In the genomic region with DNA sequence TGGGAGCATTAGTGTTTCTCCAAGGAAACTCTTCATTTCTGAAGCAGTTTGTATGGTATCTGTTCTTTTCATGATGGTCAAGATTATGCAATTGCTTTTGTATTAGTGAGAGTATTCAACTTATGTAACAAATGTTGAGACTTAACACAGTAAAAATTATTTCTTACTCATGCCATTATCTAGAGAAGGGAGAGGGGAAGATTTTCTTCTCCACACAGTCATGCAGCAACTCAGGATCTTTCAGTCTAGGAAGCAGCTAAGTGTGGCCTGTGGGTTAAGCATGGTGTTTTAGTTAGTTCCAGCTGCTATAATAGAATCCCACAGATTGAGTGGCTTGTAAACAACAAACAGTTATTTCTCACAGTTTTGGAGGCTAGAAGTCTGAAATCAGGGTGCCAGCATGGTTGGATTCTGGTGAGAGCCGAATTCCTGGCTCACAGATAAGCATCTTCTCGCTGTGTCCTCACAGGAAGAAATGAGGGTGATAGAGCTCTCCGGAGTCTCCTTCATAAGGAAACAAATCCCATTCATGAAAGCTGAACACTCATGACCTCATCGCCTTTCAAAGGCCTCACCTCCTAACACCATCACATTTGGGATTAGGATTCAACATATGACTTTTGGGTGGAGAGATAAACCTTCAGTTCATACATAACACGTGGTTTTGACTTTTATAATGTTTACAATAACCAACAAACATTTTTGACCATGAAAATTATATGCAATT, we compare ENCODE assay signal across 20 cellular contexts.
A peak's percentile ranks its signal among the peaks of the same experiment; 100 is the strongest.
DNase-seq lines count a peak whose midpoint lies in the region; ATAC-seq, FAIRE-seq and TF ChIP-seq lines count a peak whose summit lies in the region.
"Had no signal": no experiment of that assay in that cellular context is flagged by ENCODE, and none has a peak within 500 bp of the region (broad histone marks: within the 10 kb centered on the region; RNA-seq: fewer than 3 reads in every experiment).

No MANE protein-coding gene starts in this region.

- H3K4me1 Mint-ChIP-seq in effector memory CD8-positive, alpha-beta T cell (ENCODE audit: low read depth in 2 of 2) = no peaks in the 10 kb centered on the region
- H3K4me1 Mint-ChIP-seq: IgD-negative memory B cell had no signal

- POLR2A ChIA-PET in A549 (lab: Yijun Ruan, JAX) = no interaction called here

- no peaks in the 10 kb centered on the region for H3K27me3 Mint-ChIP-seq in effector memory CD8-positive, alpha-beta T cell

- no peak for TF ChIP-seq EP300 in A549 (IDR thresholded peaks at IDR 0.05)

- CTCF ChIA-PET in A549 (lab: Yijun Ruan, JAX) = no interaction called here

- TF ChIP-seq RAD21 in A549 (conservative IDR thresholded peaks at IDR 0.05 in 1 of 2, IDR thresholded peaks at IDR 0.05 in 1 of 2) = no peak

- H3K9me3 ChIP-seq in A549 (no peaks in the 10 kb centered on the region), kidney (ENCODE audit: control insufficient read depth in 1 of 2, low read length in 2 of 2) (no peaks in the 10 kb centered on the region)
- H3K9me3 ChIP-seq: SJSA1 had no signal

- intact Hi-C loops in kidney (cut with DNase I) = no loop called here

- H3K9me3 Mint-ChIP-seq in effector memory CD8-positive, alpha-beta T cell = no peaks in the 10 kb centered on the region
- H3K9me3 Mint-ChIP-seq: CD8-positive, alpha-beta T cell had no signal

- H3K27ac Mint-ChIP-seq in effector memory CD8-positive, alpha-beta T cell = no peak overlapping the region
- H3K27ac Mint-ChIP-seq: CD8-positive, alpha-beta T cell; IgD-negative memory B cell had no signal

- H3K36me3 ChIP-seq in kidney (ENCODE audit: control insufficient read depth in 1 of 2, insufficient read depth in 2 of 2, low read length in 2 of 2) = no peaks in the 10 kb centered on the region
- H3K36me3 ChIP-seq: SJSA1 had no signal

- no peak overlapping the region for H3K9ac ChIP-seq in kidney (ENCODE audit: low read length in 2 of 2)

- DNase-seq in A549 (ENCODE audit: low read depth in 1 of 2, low spot score in 1 of 2) (no peak), EH (ENCODE audit: low read depth) (peak; percentile 34), NCI-H226 (peak; percentile 3), kidney (no peak), NAMALWA (ENCODE audit: low spot score) (no peak)
- no peak for DNase-seq in effector memory CD8-positive, alpha-beta T cell
- no peak for DNase-seq in stimulated activated CD4-positive, alpha-beta T cell treated with anti-CD3 and anti-CD28 coated beads, Interleukin-15, amount 100 ng/mL, for 24 hours
- DNase-seq: AML-193; C1 segment of cervical spinal cord; CD8-positive, alpha-beta T cell; DND-41; NCI-H187 treated with DMSO at 0.1 percent for 48 hours; NCI-H510A; NCI-H82; T-helper 1 cell had no signal

- no peak for TF ChIP-seq CTCF in A549 (IDR thresholded peaks at IDR 0.05)
- TF ChIP-seq CTCF in kidney (IDR thresholded peaks at IDR 0.05; ENCODE audit: borderline replicate concordance, extremely low read depth, insufficient read depth) = no peak

- H3K4me2 ChIP-seq in A549 = no peak overlapping the region

- WGBS in A549 (ENCODE audit: missing lambda C conversion rate) = 59% methylated on average over 5 of the region's 5 CpGs

- H3K36me3 Mint-ChIP-seq in effector memory CD8-positive, alpha-beta T cell (ENCODE audit: insufficient read depth) = no peaks in the 10 kb centered on the region
- H3K36me3 Mint-ChIP-seq: CD8-positive, alpha-beta T cell; IgD-negative memory B cell had no signal

- ATAC-seq in A549 = no peak
- no peak for ATAC-seq in effector memory CD8-positive, alpha-beta T cell (replicated peaks)
- ATAC-seq: CD8-positive, alpha-beta T cell; Right ventricle myocardium inferior had no signal

- no peak overlapping the region for H3K27ac ChIP-seq in A549
- H3K27ac ChIP-seq in kidney (ENCODE audit: low read depth in 2 of 2, low read length in 2 of 2) = no peak overlapping the region
- H3K27ac ChIP-seq: SJSA1 had no signal

- H3K4me1 ChIP-seq in A549 = no peaks in the 10 kb centered on the region
- no peaks in the 10 kb centered on the region for H3K4me1 ChIP-seq in kidney (ENCODE audit: control insufficient read depth in 1 of 2, insufficient read depth in 1 of 2, low read depth in 1 of 2, low read length in 2 of 2)
- H3K4me1 ChIP-seq: SJSA1 had no signal

- FAIRE-seq in A549 (lab: Jason Lieb, UNC) = peak; percentile 92
- peak; percentile 13 for FAIRE-seq in kidney (lab: Jason Lieb, UNC)
- FAIRE-seq: A204.1, H54 had no signal

- TF ChIP-seq POLR2A in A549 (IDR thresholded peaks at IDR 0.05; ENCODE audit: low read length) = no peak

- H3K4me3 ChIP-seq in A549 (no peak overlapping the region), kidney (ENCODE audit: low read length in 2 of 2) (no peak overlapping the region)
- H3K4me3 ChIP-seq: SJSA1 had no signal

- H3K4me3 Mint-ChIP-seq in effector memory CD8-positive, alpha-beta T cell = no peak overlapping the region
- H3K4me3 Mint-ChIP-seq: CD8-positive, alpha-beta T cell; IgD-negative memory B cell had no signal

TF ChIP-seq in A549, 52 proteins besides CTCF, POLR2A, EP300 and RAD21:
- TF ChIP-seq CBX8 (IDR thresholded peaks at IDR 0.05) (no peak), BHLHE40 (IDR thresholded peaks at IDR 0.05; ENCODE audit: low read depth, low read length) (no peak)
- TF ChIP-seq, protein P1, sequence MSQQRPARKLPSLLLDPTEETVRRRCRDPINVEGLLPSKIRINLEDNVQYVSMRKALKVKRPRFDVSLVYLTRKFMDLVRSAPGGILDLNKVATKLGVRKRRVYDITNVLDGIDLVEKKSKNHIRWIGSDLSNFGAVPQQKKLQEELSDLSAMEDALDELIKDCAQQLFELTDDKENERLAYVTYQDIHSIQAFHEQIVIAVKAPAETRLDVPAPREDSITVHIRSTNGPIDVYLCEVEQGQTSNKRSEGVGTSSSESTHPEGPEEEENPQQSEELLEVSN (IDR thresholded peaks at IDR 0.05; ENCODE audit: borderline replicate concordance, low read depth) = no peak
TF ChIP-seq in A549: peak in this region for 0.

Comparison
In these comparisons a context has a peak if more than half of its experiments do, and no peak if none do; other contexts are left out.
1. DNase-seq: peak in EH (single experiment) and NCI-H226 (single experiment); none in A549 (0 of 2), kidney (single experiment), effector memory CD8-positive, alpha-beta T cell (0 of 3), stimulated activated CD4-positive, alpha-beta T cell treated with anti-CD3 and anti-CD28 coated beads, Interleukin-15, amount 100 ng/mL, for 24 hours (single experiment) and NAMALWA (single experiment).